22 cellular contexts compared by ENCODE assay signal in the genomic region with DNA sequence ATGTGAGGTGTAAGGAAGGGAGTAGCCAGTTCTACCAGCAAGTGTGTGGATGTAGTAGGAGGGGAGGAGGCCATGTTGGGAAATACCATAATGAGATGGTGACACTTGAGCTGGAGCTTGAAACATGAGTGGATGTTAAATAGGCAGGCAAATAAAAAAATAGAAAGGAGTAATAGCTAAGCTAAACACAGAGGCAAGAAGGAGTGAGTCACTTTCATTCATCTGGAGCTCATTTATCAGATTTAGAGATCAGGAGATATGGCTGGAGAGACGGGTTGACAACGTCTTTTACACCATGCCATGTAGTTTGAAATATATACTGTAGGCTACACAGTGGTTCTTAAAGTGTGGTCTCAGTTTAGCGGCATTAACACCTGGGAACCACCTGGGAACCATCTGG.
DNase-seq lines count a peak whose midpoint lies in the region; ATAC-seq, FAIRE-seq and TF ChIP-seq lines count a peak whose summit lies in the region.
"Had no signal": no experiment of that assay in that cellular context is flagged by ENCODE, and none has a peak within 500 bp of the region (broad histone marks: within the 10 kb centered on the region; RNA-seq: fewer than 3 reads in every experiment).

No MANE protein-coding gene starts in this region.

- H3K27ac ChIP-seq in HEK293 (ENCODE audit: extremely low read depth, low read depth, low read length) = no peak overlapping the region
- no peak overlapping the region for H3K27ac ChIP-seq in keratinocyte (ENCODE audit: control insufficient read depth, insufficient read depth, low read length)
- no peak overlapping the region for H3K27ac ChIP-seq in ascending aorta
- H3K27ac ChIP-seq: C4-2B, thyroid gland had no signal

- DNase-seq in BJ (ENCODE audit: low read depth) (peak; percentile 48), adipocyte (ENCODE audit: low read depth) (peak; percentile 63), keratinocyte (ENCODE audit: low read depth, low spot score) (peak; percentile 42), mesenteric fat pad (ENCODE audit: low spot score) (no peak), T-cell (no peak), ascending aorta (ENCODE audit: low spot score in 2 of 2) (no peak)
- DNase-seq in activated effector memory CD4-positive, alpha-beta T cell treated with anti-CD3 and anti-CD28 coated beads, Interleukin-2, amount 50 U/mL, for 16 hours = no peak
- DNase-seq: activated CD4-positive, alpha-beta T cell treated with anti-CD3 and anti-CD28 coated beads, Interleukin-2, amount 10 ng/mL, durations not matched to agents 24 days and 14 days; activated T-cell treated with anti-CD3 and anti-CD28 coated beads, Interleukin-2, amount 50 U/mL, for 24 hours; aorta; effector CD4-positive, alpha-beta T cell; head of caudate nucleus; naive B cell; NCI-H82; stimulated activated CD4-positive, alpha-beta T cell treated with anti-CD3 and anti-CD28 coated beads, Interleukin-15, amount 100 ng/mL, for 24 hours; T-helper 9 cell; thyroid gland had no signal

- POLR2A ChIA-PET in BJ (lab: Charles Lee) = no interaction called here
- POLR2A ChIA-PET in HEK293 (lab: Yijun Ruan, JAX) = no interaction called here
- POLR2A ChIA-PET in T-cell (lab: Charles Lee) = no interaction called here

- peak overlapping the region; percentile 60 for H2AFZ ChIP-seq in keratinocyte (ENCODE audit: control insufficient read depth, low read length)

- H3K4me3 ChIP-seq in BJ (ENCODE audit: low read depth, low read length) (no peak overlapping the region), HEK293 (ENCODE audit: low read depth, low read length) (no peak overlapping the region), adipocyte (ENCODE audit: low read length) (no peak overlapping the region), keratinocyte (ENCODE audit: control insufficient read depth in 2 of 3, extremely low read depth in 1 of 3, insufficient read depth in 2 of 3, low read depth in 1 of 3, low read length in 3 of 3) (no peak overlapping the region), ascending aorta (no peak overlapping the region)
- H3K4me3 ChIP-seq: thyroid gland had no signal

- H4K20me1 ChIP-seq in keratinocyte (ENCODE audit: control insufficient read depth, extremely low read depth, insufficient read depth, low read length) = no peaks in the 10 kb centered on the region

- H3K27ac Mint-ChIP-seq in T-cell = no peak overlapping the region
- H3K27ac Mint-ChIP-seq: activated CD4-positive, alpha-beta T cell treated with anti-CD3 and anti-CD28 coated beads, Interleukin-2, amount 10 ng/mL, durations not matched to agents 24 days and 14 days; activated T-cell treated with anti-CD3 and anti-CD28 coated beads, Interleukin-2, amount 50 U/mL, for 24 hours; progenitor cell of endocrine pancreas had no signal

- H3K4me1 Mint-ChIP-seq in T-cell = no peaks in the 10 kb centered on the region
- H3K4me1 Mint-ChIP-seq: activated CD4-positive, alpha-beta T cell treated with anti-CD3 and anti-CD28 coated beads, Interleukin-2, amount 10 ng/mL, durations not matched to agents 24 days and 14 days; IgD-negative memory B cell; naive B cell had no signal

- TF ChIP-seq CTCF in BJ (IDR thresholded peaks at IDR 0.05; ENCODE audit: insufficient read depth, low read depth, low read length) (no peak), HEK293 (tag by site-specific recombination; IDR thresholded peaks at IDR 0.05) (no peak), keratinocyte (optimal IDR thresholded peaks at IDR 0.05 in 1 of 3, IDR thresholded peaks at IDR 0.05 in 1 of 3, conservative IDR thresholded peaks at IDR 0.05 in 1 of 3; ENCODE audit: extremely low read depth in 1 of 3, insufficient read depth in 2 of 3, low read length in 3 of 3) (no peak), ascending aorta (IDR thresholded peaks at IDR 0.05) (no peak)

- H3K36me3 Mint-ChIP-seq in T-cell = no peaks in the 10 kb centered on the region
- H3K36me3 Mint-ChIP-seq: IgD-negative memory B cell, naive B cell had no signal

- H3K9ac ChIP-seq in adipocyte (ENCODE audit: low read length) (no peak overlapping the region), keratinocyte (ENCODE audit: control insufficient read depth, extremely low read depth, insufficient read depth, low read length) (no peak overlapping the region)

- ATAC-seq in T-cell (replicated peaks in 1 of 4) = no peak

- intact Hi-C loops in ascending aorta (cut with DNase I) = no loop called here

- dilution Hi-C loops in keratinocyte (cut with MboI; ENCODE audit: extremely low pct_ligation_motif_present, low sequenced_read_pairs) = no loop called here

- no peak for FAIRE-seq in keratinocyte (lab: Jason Lieb, UNC)
- FAIRE-seq: G401.6 had no signal

- H3K9me3 ChIP-seq in HEK293 (ENCODE audit: control insufficient read depth, insufficient read depth, low read depth, low read length) (no peaks in the 10 kb centered on the region), adipocyte (ENCODE audit: control insufficient read depth, low read length) (no peaks in the 10 kb centered on the region), keratinocyte (ENCODE audit: control insufficient read depth, low read depth, low read length) (no peaks in the 10 kb centered on the region), ascending aorta (no peaks in the 10 kb centered on the region)
- H3K9me3 ChIP-seq: thyroid gland had no signal

- H3K9me3 Mint-ChIP-seq in T-cell = peaks cover 4 to 19% (median 15%) of the 10 kb centered on the region in 3 donors

- CTCF ChIA-PET in BJ (lab: Yijun Ruan, JAX) = no interaction called here
- CTCF ChIA-PET in HEK293 (lab: Yijun Ruan, JAX) = no interaction called here
- CTCF ChIA-PET in T-cell (lab: Charles Lee) = interaction anchor here in 1 of 2 donors (0.7 kb wide), 1 partner anchor 788 kb away, joined by 3 read pairs; no protein-coding TSS in a partner anchor

- no peaks in the 10 kb centered on the region for H3K4me1 ChIP-seq in HEK293 (ENCODE audit: control insufficient read depth, insufficient read depth, low read length)
- no peaks in the 10 kb centered on the region for H3K4me1 ChIP-seq in adipocyte (ENCODE audit: control insufficient read depth, insufficient read depth, low read length)
- H3K4me1 ChIP-seq in keratinocyte (ENCODE audit: control insufficient read depth, extremely low read depth, insufficient read depth, low read length) = peaks cover 13% of the 10 kb centered on the region
- no peaks in the 10 kb centered on the region for H3K4me1 ChIP-seq in ascending aorta
- H3K4me1 ChIP-seq: thyroid gland had no signal

- H3K9me1 ChIP-seq in keratinocyte (ENCODE audit: control insufficient read depth, extremely low read depth, insufficient read depth, low read length) = no peaks in the 10 kb centered on the region

- no peaks in the 10 kb centered on the region for H3K79me2 ChIP-seq in keratinocyte (ENCODE audit: control insufficient read depth, insufficient read depth, low read length)

- H3K27me3 ChIP-seq in BJ (ENCODE audit: control insufficient read depth, insufficient read depth, low read length) = no peaks in the 10 kb centered on the region
- H3K27me3 ChIP-seq in adipocyte (replicated peaks; ENCODE audit: control insufficient read depth, insufficient read depth, low read length) = no peaks in the 10 kb centered on the region
- H3K27me3 ChIP-seq in keratinocyte (ENCODE audit: control insufficient read depth, extremely low read depth, insufficient read depth, low read length) = no peaks in the 10 kb centered on the region
- no peaks in the 10 kb centered on the region for H3K27me3 ChIP-seq in ascending aorta
- H3K27me3 ChIP-seq: thyroid gland had no signal

- no peak overlapping the region for H3K4me3 Mint-ChIP-seq in T-cell
- H3K4me3 Mint-ChIP-seq: activated CD4-positive, alpha-beta T cell treated with anti-CD3 and anti-CD28 coated beads, Interleukin-2, amount 10 ng/mL, durations not matched to agents 24 days and 14 days; activated T-cell treated with anti-CD3 and anti-CD28 coated beads, Interleukin-2, amount 50 U/mL, for 24 hours; IgD-negative memory B cell; naive B cell had no signal

- H3K27me3 Mint-ChIP-seq in T-cell = peaks cover 1 to 5% of the 10 kb centered on the region in 2 donors
- H3K27me3 Mint-ChIP-seq: activated CD4-positive, alpha-beta T cell treated with anti-CD3 and anti-CD28 coated beads, Interleukin-2, amount 10 ng/mL, durations not matched to agents 24 days and 14 days; activated T-cell treated with anti-CD3 and anti-CD28 coated beads, Interleukin-2, amount 50 U/mL, for 24 hours; IgD-negative memory B cell; progenitor cell of endocrine pancreas had no signal

- no peak overlapping the region for H3K4me2 ChIP-seq in keratinocyte (ENCODE audit: control insufficient read depth, extremely low read depth, insufficient read depth, low read depth, low read length)

- no peaks in the 10 kb centered on the region for H3K36me3 ChIP-seq in BJ (ENCODE audit: control insufficient read depth, insufficient read depth, low read length)
- H3K36me3 ChIP-seq in HEK293 (ENCODE audit: control insufficient read depth in 2 of 2, insufficient read depth in 1 of 2, low read length in 2 of 2) = no peaks in the 10 kb centered on the region
- no peaks in the 10 kb centered on the region for H3K36me3 ChIP-seq in adipocyte (ENCODE audit: control insufficient read depth, insufficient read depth, low read length, severe bottlenecking)
- H3K36me3 ChIP-seq in keratinocyte (ENCODE audit: control insufficient read depth in 2 of 2, extremely low read depth in 1 of 2, insufficient read depth in 2 of 2, low read length in 2 of 2) = no peaks in the 10 kb centered on the region
- H3K36me3 ChIP-seq in ascending aorta = no peaks in the 10 kb centered on the region
- H3K36me3 ChIP-seq: thyroid gland had no signal

Comparison
In these comparisons a context has a peak if more than half of its experiments do, and no peak if none do; other contexts are left out.
1. DNase-seq: peak in BJ (single experiment), adipocyte (single experiment) and keratinocyte (single experiment); none in activated effector memory CD4-positive, alpha-beta T cell treated with anti-CD3 and anti-CD28 coated beads, Interleukin-2, amount 50 U/mL, for 16 hours (single experiment), mesenteric fat pad (single experiment), T-cell (0 of 34) and ascending aorta (0 of 2).